ENCODE assay signal across 31 cellular contexts in genomic region chr3:143562789-143563188, GRCh38.
"Had no signal": no experiment of that assay in that cellular context is flagged by ENCODE, and none has a peak within 500 bp of the region (broad histone marks: within the 10 kb centered on the region; RNA-seq: fewer than 3 reads in every experiment).

No MANE protein-coding gene starts in this region.

- ATAC-seq: activated CD8-positive, alpha-beta T cell treated with anti-CD3 and anti-CD28 coated beads, Interleukin-2, amount 10 ng/mL, durations not matched to agents 7 days and 5 days; PC-3 had no signal

- DNase-seq: activated CD4-positive, alpha-beta T cell treated with anti-CD3 and anti-CD28 coated beads, Interleukin-2, amount 10 ng/mL, durations not matched to agents 24 days and 14 days; activated CD4-positive, alpha-beta T cell treated with anti-CD3 and anti-CD28 coated beads, Interleukin-2, amount 50 U/mL, for 4 hours; activated CD8-positive, alpha-beta T cell treated with anti-CD3 and anti-CD28 coated beads, Interleukin-2, amount 10 ng/mL, durations not matched to agents 7 days and 5 days; activated gamma-delta T cell; activated naive CD4-positive, alpha-beta T cell treated with Interleukin-2 at 50 U/mL for 16 hours; activated T-cell treated with anti-CD3 and anti-CD28 coated beads, Interleukin-2, amount 50 U/mL, for 24 hours; adrenal gland; aorta; Karpas-422; KBM-7; NCI-H1105; NCI-H1417 treated with DMSO at 0.1 percent for 48 hours; NCI-H1694 treated with DMSO at 0.1 percent for 48 hours; NCI-H2029 treated with DMSO at 0.1 percent for 48 hours; NCI-H2107; NCI-H2171; NCI-H510A; NCI-H526; NCI-H748 treated with DMSO at 0.1 percent for 48 hours; NK-92 treated with Interleukin-12 subunit alpha and Interleukin-12 subunit beta, amount 100 ng/mL, for 24 hours; PC-3; Peyer's patch; RPMI8226; SHP77 treated with DMSO at 0.1 percent for 48 hours; SK-N-SH had no signal

- H3K27me3 ChIP-seq: adrenal gland, breast epithelium, Peyer's patch, SJSA1 had no signal

- H3K36me3 ChIP-seq: adrenal gland, breast epithelium, Peyer's patch, SJSA1 had no signal

- H3K4me3 ChIP-seq: adrenal gland, breast epithelium, Peyer's patch, SJSA1 had no signal

- H3K27me3 Mint-ChIP-seq: activated CD4-positive, alpha-beta T cell treated with anti-CD3 and anti-CD28 coated beads, Interleukin-2, amount 10 ng/mL, durations not matched to agents 24 days and 14 days; activated naive CD4-positive, alpha-beta T cell treated with anti-CD3 and anti-CD28 coated beads, Interleukin-2, amount 50 U/mL, for 24 hours; activated T-cell treated with anti-CD3 and anti-CD28 coated beads, Interleukin-2, amount 50 U/mL, for 24 hours had no signal

- H3K27ac ChIP-seq: adrenal gland, breast epithelium, Peyer's patch, SJSA1 had no signal

- H3K4me1 Mint-ChIP-seq: activated CD4-positive, alpha-beta T cell treated with anti-CD3 and anti-CD28 coated beads, Interleukin-2, amount 10 ng/mL, durations not matched to agents 24 days and 14 days; activated naive CD4-positive, alpha-beta T cell treated with anti-CD3 and anti-CD28 coated beads, Interleukin-2, amount 50 U/mL, for 24 hours had no signal

- H3K4me3 Mint-ChIP-seq: activated CD4-positive, alpha-beta T cell treated with anti-CD3 and anti-CD28 coated beads, Interleukin-2, amount 10 ng/mL, durations not matched to agents 24 days and 14 days; activated CD8-positive, alpha-beta T cell treated with anti-CD3 and anti-CD28 coated beads, Interleukin-2, amount 10 ng/mL, durations not matched to agents 7 days and 5 days; activated naive CD4-positive, alpha-beta T cell treated with anti-CD3 and anti-CD28 coated beads, Interleukin-2, amount 50 U/mL, for 24 hours; activated T-cell treated with anti-CD3 and anti-CD28 coated beads, Interleukin-2, amount 50 U/mL, for 24 hours; T-helper 1 cell treated with Interleukin-12 subunit alpha and Interleukin-12 subunit beta and Interleukin-4 antibody, amounts not matched to agents 30 μg/mL and 1 μg/mL, for 36 hours; T-helper 2 cell treated with Interferon-gamma antibody and Interleukin-4, amounts not matched to agents 5 μg/mL and 100 μg/mL, for 36 hours had no signal

- H3K9me3 Mint-ChIP-seq: activated naive CD4-positive, alpha-beta T cell treated with anti-CD3 and anti-CD28 coated beads, Interleukin-2, amount 50 U/mL, for 24 hours had no signal

- H3K4me2 ChIP-seq: SK-N-SH had no signal

- H3K4me1 ChIP-seq: adrenal gland, breast epithelium, Peyer's patch, SJSA1 had no signal

- H3K27ac Mint-ChIP-seq: activated CD4-positive, alpha-beta T cell treated with anti-CD3 and anti-CD28 coated beads, Interleukin-2, amount 10 ng/mL, durations not matched to agents 24 days and 14 days; activated CD8-positive, alpha-beta T cell treated with anti-CD3 and anti-CD28 coated beads, Interleukin-2, amount 10 ng/mL, durations not matched to agents 7 days and 5 days; activated naive CD4-positive, alpha-beta T cell treated with anti-CD3 and anti-CD28 coated beads, Interleukin-2, amount 50 U/mL, for 24 hours; activated T-cell treated with anti-CD3 and anti-CD28 coated beads, Interleukin-2, amount 50 U/mL, for 24 hours; activated T-helper 2 cell treated with anti-CD3 and anti-CD28 coated beads, Interferon-gamma antibody, Interleukin-2, Interleukin-4, amounts not matched to agents 10 μg/mL and 5 μg/mL and 100 μg/mL, durations not matched to agents 14 hours and 24 hours and 36 hours; T-helper 1 cell treated with Interleukin-12 subunit alpha and Interleukin-12 subunit beta and Interleukin-4 antibody, amounts not matched to agents 30 μg/mL and 1 μg/mL, for 36 hours; T-helper 2 cell treated with Interferon-gamma antibody and Interleukin-4, amounts not matched to agents 5 μg/mL and 100 μg/mL, for 36 hours had no signal

- H3K9me3 ChIP-seq: SJSA1, SK-N-SH had no signal
